13 cellular contexts compared by ENCODE assay signal in the genomic region with DNA sequence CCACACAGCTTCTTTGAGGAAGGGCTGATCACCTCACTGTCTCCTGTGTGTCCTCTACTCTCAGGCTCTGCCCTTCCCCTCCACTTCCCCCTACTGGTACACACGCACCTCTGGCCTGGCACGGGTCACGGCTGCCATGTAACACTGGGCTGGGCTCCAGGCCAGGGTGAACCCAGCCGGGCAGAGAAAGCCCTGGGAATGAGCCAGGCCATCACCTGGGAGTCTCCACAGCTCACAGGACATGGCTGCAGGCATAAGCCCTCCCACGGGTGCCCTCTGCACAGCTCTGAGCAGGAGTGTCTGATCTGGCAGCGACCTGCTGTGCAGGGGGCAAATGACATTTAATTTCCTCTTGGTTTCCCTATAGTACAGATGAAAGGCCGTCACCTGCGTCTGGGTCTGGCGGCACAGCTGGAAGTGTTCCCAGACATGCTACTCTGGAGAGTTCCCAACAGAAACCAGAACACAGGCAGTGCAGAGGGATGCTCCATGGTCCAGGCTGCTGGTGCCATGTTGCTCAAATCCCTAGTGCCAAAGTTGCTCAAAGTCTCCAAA.
DNase-seq lines count a peak whose midpoint lies in the region; ATAC-seq and TF ChIP-seq lines count a peak whose summit lies in the region.
"Had no signal": no experiment of that assay in that cellular context is flagged by ENCODE, and none has a peak within 500 bp of the region (broad histone marks: within the 10 kb centered on the region; RNA-seq: fewer than 3 reads in every experiment).

No MANE protein-coding gene starts in this region.

- CTCF ChIA-PET in activated CD4-positive, alpha-beta T cell treated with anti-CD3 and anti-CD28 coated beads, Interleukin-2, amount 10 ng/mL, durations not matched to agents 7 days and 5 days (lab: Charles Lee): no interaction called here

- POLR2A ChIA-PET in activated CD4-positive, alpha-beta T cell treated with anti-CD3 and anti-CD28 coated beads, Interleukin-2, amount 10 ng/mL, durations not matched to agents 7 days and 5 days (lab: Charles Lee): no interaction called here

- H3K27ac Mint-ChIP-seq in activated CD4-positive, alpha-beta T cell treated with anti-CD3 and anti-CD28 coated beads, Interleukin-2, amount 10 ng/mL, durations not matched to agents 7 days and 5 days: peak overlapping the region; percentile 46
- H3K27ac Mint-ChIP-seq: activated T-cell treated with anti-CD3 and anti-CD28 coated beads, Interleukin-2, amount 50 U/mL, for 72 hours had no signal

- H3K4me3 Mint-ChIP-seq in activated CD4-positive, alpha-beta T cell treated with anti-CD3 and anti-CD28 coated beads, Interleukin-2, amount 10 ng/mL, durations not matched to agents 7 days and 5 days: no peak overlapping the region
- H3K4me3 Mint-ChIP-seq: activated T-cell treated with anti-CD3 and anti-CD28 coated beads, Interleukin-2, amount 50 U/mL, for 72 hours had no signal

- no peak for ATAC-seq in HG03439 (IDR thresholded peaks at IDR 0.05; ENCODE audit: unreplicated experiment)
- no peak for ATAC-seq in HG03442 (IDR thresholded peaks at IDR 0.05; ENCODE audit: unreplicated experiment)
- ATAC-seq: activated T-cell treated with anti-CD3 and anti-CD28 coated beads, Interleukin-2, amount 50 U/mL, for 72 hours had no signal

- H3K27me3 Mint-ChIP-seq in activated CD4-positive, alpha-beta T cell treated with anti-CD3 and anti-CD28 coated beads, Interleukin-2, amount 10 ng/mL, durations not matched to agents 7 days and 5 days: no peaks in the 10 kb centered on the region

- no peaks in the 10 kb centered on the region for H3K9me3 Mint-ChIP-seq in activated CD4-positive, alpha-beta T cell treated with anti-CD3 and anti-CD28 coated beads, Interleukin-2, amount 10 ng/mL, durations not matched to agents 7 days and 5 days
- H3K9me3 Mint-ChIP-seq: activated T-cell treated with anti-CD3 and anti-CD28 coated beads, Interleukin-2, amount 50 U/mL, for 72 hours had no signal

- peak; percentile 40 for TF ChIP-seq CTCF in VCaP (conservative IDR thresholded peaks at IDR 0.05)

- H3K4me1 Mint-ChIP-seq in activated CD4-positive, alpha-beta T cell treated with anti-CD3 and anti-CD28 coated beads, Interleukin-2, amount 10 ng/mL, durations not matched to agents 7 days and 5 days: no peaks in the 10 kb centered on the region

- peaks cover 2% of the 10 kb centered on the region for H3K36me3 Mint-ChIP-seq in activated CD4-positive, alpha-beta T cell treated with anti-CD3 and anti-CD28 coated beads, Interleukin-2, amount 10 ng/mL, durations not matched to agents 7 days and 5 days (ENCODE audit: low read depth)

- peak overlapping the region; percentile 43 for H3K27ac ChIP-seq in VCaP
- H3K27ac ChIP-seq: ascending aorta, gastroesophageal sphincter, lower lobe of right lung had no signal

- DNase-seq in activated CD4-positive, alpha-beta T cell treated with anti-CD3 and anti-CD28 coated beads, Interleukin-2, amount 10 ng/mL, durations not matched to agents 7 days and 5 days: no peak
- no peak for DNase-seq in activated CD4-positive, alpha-beta T cell treated with anti-CD3 and anti-CD28 coated beads for 4 hours
- peak; percentile 47 for DNase-seq in kidney tubule cell (ENCODE audit: low spot score)
- no peak for DNase-seq in stimulated activated naive CD4-positive, alpha-beta T cell treated with Interleukin-2 at 50 U/mL for 16 hours (lab: John Stamatoyannopoulos, UW)
- no peak for DNase-seq in activated CD8-positive, alpha-beta memory T cell treated with anti-CD3 and anti-CD28 coated beads, Interleukin-2, amount 50 U/mL, for 48 hours
- DNase-seq: activated CD4-positive, CD25-positive, alpha-beta regulatory T cell treated with anti-CD3 and anti-CD28 coated beads, Interleukin-2, amount 50 U/mL, for 72 hours; activated T-cell treated with anti-CD3 and anti-CD28 coated beads, Interleukin-2, amount 50 U/mL, for 72 hours; lower lobe of right lung had no signal
